ENCODE assay signal across 16 cellular contexts in the genomic region with DNA sequence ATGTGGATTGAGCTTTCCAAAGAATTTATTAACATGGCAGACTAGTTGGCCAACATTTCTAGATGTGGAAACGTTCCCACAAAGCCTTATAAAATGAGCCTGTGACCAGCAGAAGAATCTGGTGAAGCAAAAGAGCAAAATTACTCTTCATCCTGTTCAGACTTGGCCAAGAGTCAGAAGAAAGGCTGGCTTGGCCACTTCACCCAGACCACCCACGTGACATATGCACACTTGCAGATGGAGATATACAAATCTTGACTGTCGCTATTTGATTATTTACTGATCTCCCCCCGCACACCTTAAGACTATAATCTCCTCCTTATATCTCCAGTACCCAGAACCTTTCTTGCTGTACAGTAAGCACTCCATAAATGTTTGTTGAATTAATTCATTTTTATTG.
DNase-seq lines count a peak whose midpoint lies in the region; TF ChIP-seq lines count a peak whose summit lies in the region.
"Had no signal": no experiment of that assay in that cellular context is flagged by ENCODE, and none has a peak within 500 bp of the region (broad histone marks: within the 10 kb centered on the region; RNA-seq: fewer than 3 reads in every experiment).

No MANE protein-coding gene starts in this region.

- H3K4ac ChIP-seq in trophoblast cell (ENCODE audit: low read depth, low read length) = no peak overlapping the region

- H3K27me3 ChIP-seq in SJSA1 (replicated peaks) = no peaks in the 10 kb centered on the region
- H3K27me3 ChIP-seq in trophoblast cell (ENCODE audit: insufficient read depth, low read length) = no peaks in the 10 kb centered on the region
- H3K27me3 ChIP-seq: BLaER1 had no signal

- H3K9ac ChIP-seq in trophoblast cell (ENCODE audit: low read length) = no peak overlapping the region
- H3K9ac ChIP-seq: BLaER1 had no signal

- H3K4me2 ChIP-seq in trophoblast cell (ENCODE audit: low read length) = no peak overlapping the region
- H3K4me2 ChIP-seq: BLaER1, GM23338 had no signal

- H3K9me3 ChIP-seq in SJSA1 (replicated peaks) (no peaks in the 10 kb centered on the region), trophoblast cell (ENCODE audit: insufficient read depth, low read depth, low read length) (peaks cover 2% of the 10 kb centered on the region)
- H3K9me3 ChIP-seq: Caco-2 had no signal

- peaks cover 28% of the 10 kb centered on the region for H3K4me1 ChIP-seq in SJSA1 (replicated peaks)
- H3K4me1 ChIP-seq in trophoblast cell (ENCODE audit: control insufficient read depth in 1 of 2, insufficient read depth in 2 of 2, low read length in 2 of 2) = peaks cover 0 to 16% of the 10 kb centered on the region in 2 experiments
- H3K4me1 ChIP-seq: BLaER1 had no signal

- H4K91ac ChIP-seq in trophoblast cell (ENCODE audit: low read depth, low read length) = no peak overlapping the region

- no peak overlapping the region for H4K8ac ChIP-seq in trophoblast cell (ENCODE audit: low read depth, low read length)

- no peak overlapping the region for H4K12ac ChIP-seq in trophoblast cell (ENCODE audit: low read depth, low read length)

- H2BK120ac ChIP-seq in trophoblast cell (ENCODE audit: insufficient read depth, low read length, poor library complexity) = peak overlapping the region; percentile 24

- no peak overlapping the region for H2BK5ac ChIP-seq in trophoblast cell (ENCODE audit: low read depth, low read length, poor library complexity)

- no peak overlapping the region for H3K23ac ChIP-seq in trophoblast cell (ENCODE audit: low read length)

- H3K18ac ChIP-seq in trophoblast cell (ENCODE audit: low read length) = no peak overlapping the region

- H3K4me3 ChIP-seq in AG10803 (ENCODE audit: low read length) (no peak overlapping the region), LNCaP clone FGC (ENCODE audit: low read depth, low read length) (no peak overlapping the region), SJSA1 (no peak overlapping the region), trophoblast cell (ENCODE audit: low read depth, low read length) (no peak overlapping the region)
- H3K4me3 ChIP-seq: BLaER1, GM23338 had no signal

- H2AFZ ChIP-seq in trophoblast cell (ENCODE audit: insufficient read depth, low read length, poor library complexity) = no peak overlapping the region
- H2AFZ ChIP-seq: GM23338 had no signal

- H3K27ac ChIP-seq in SJSA1 (0 out of 2 replicates have a peak overlapping the region, but pooled peaks have one; percentile 11), trophoblast cell (ENCODE audit: low read depth, low read length) (no peak overlapping the region)
- H3K27ac ChIP-seq: BLaER1, C4-2B had no signal

- DNase-seq in AG10803 (ENCODE audit: low read depth) = peak; percentile 41
- DNase-seq in LNCaP clone FGC (ENCODE audit: low read depth) = peak; percentile 37
- peak; percentile 43 to 59 for DNase-seq in SJSA1 (ENCODE audit: low read depth in 1 of 2, low spot score in 2 of 2)
- DNase-seq in trophoblast cell = no peak
- no peak for DNase-seq in hepatic stellate cell (ENCODE audit: low spot score)
- DNase-seq in SIG-M5 treated with dmso at 0.1 percent for 504 hours (lab: John Stamatoyannopoulos, UW; ENCODE audit: unreplicated experiment) = no peak
- DNase-seq in hypothalamus (lab: John Stamatoyannopoulos, UW) = no peak
- DNase-seq: Caco-2; CD4-positive, CD25-positive, alpha-beta regulatory T cell; CD8-positive, alpha-beta T cell; DMS153; GF-D8; H9 had no signal

- no peak overlapping the region for H3K14ac ChIP-seq in trophoblast cell (ENCODE audit: low read length)

- peaks cover 12% of the 10 kb centered on the region for H3K79me1 ChIP-seq in trophoblast cell (ENCODE audit: low read length)

- no CpG with 5 or more reads among the region's 4 CpGs for WGBS in trophoblast cell (ENCODE audit: extremely low coverage, insufficient coverage, insufficient read length)

- no peak overlapping the region for H2AK5ac ChIP-seq in trophoblast cell (ENCODE audit: low read length)

- TF ChIP-seq CTCF in AG10803 (conservative IDR thresholded peaks at IDR 0.05; ENCODE audit: low read length) (no peak), LNCaP clone FGC (IDR thresholded peaks at IDR 0.05; ENCODE audit: control insufficient read depth, extremely low read depth, insufficient read depth) (no peak)

- no peaks in the 10 kb centered on the region for H3K36me3 ChIP-seq in SJSA1
- no peaks in the 10 kb centered on the region for H3K36me3 ChIP-seq in trophoblast cell (ENCODE audit: control insufficient read depth in 1 of 2, insufficient read depth in 2 of 2, low read length in 2 of 2)
- H3K36me3 ChIP-seq: BLaER1 had no signal

- no peaks in the 10 kb centered on the region for H3K79me2 ChIP-seq in trophoblast cell (ENCODE audit: control insufficient read depth, insufficient read depth, low read length, poor library complexity)

- H2BK12ac ChIP-seq in trophoblast cell (ENCODE audit: low read length) = peak overlapping the region; percentile 34

Comparison
In these comparisons a context has a peak if more than half of its experiments do, and no peak if none do; other contexts are left out.
1. DNase-seq: peak in AG10803 (single experiment), LNCaP clone FGC (single experiment) and SJSA1 (2 of 2); none in trophoblast cell (0 of 2), hepatic stellate cell (single experiment), SIG-M5 treated with dmso at 0.1 percent for 504 hours (single experiment) and hypothalamus (0 of 51).